10 cellular contexts compared by ENCODE assay signal in the genomic region with DNA sequence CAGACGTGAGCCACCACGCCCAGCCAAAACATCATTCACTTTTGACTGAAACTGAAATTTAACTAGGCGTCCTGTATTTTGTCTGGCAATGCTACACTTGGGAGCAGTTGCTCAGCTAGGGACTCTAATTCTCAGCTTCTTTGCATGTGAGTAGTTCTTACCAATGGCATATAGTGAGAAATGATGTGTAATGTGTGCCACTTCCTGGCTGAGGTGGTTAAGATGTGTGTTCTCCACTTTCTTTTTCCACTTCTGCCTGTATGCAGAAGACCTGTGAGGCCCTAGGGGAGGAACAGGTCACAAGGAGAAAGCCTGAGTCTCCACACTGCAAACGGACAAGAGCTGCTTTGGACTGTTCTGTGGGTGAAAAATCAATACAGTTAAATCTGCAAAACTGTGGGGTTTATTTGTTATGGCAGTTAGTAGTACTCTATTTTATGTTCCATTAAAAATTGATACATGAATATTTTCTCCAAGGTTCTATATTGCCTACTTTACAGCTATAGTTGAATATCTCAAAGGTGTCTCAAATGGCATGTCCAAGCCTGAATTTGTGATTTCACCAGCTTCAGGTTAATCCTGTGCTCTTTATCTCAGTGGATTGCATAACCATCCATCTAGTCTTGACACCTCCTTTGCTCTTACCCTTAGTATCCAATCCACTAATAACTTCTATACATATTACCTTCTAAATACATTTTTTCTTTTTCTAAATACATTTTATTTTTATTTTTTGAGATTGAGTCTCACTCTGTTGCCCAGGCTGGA. TPM values are rescaled to one million over a fixed set of nuclear protein-coding genes. Genes with fewer than 3 reads are reported as not detected.
DNase-seq lines count a peak whose midpoint lies in the region; ATAC-seq and TF ChIP-seq lines count a peak whose summit lies in the region.
"Had no signal": no experiment of that assay in that cellular context is flagged by ENCODE, and none has a peak within 500 bp of the region (broad histone marks: within the 10 kb centered on the region; RNA-seq: fewer than 3 reads in every experiment).

No MANE protein-coding gene starts in this region.

- H3K4me1 ChIP-seq in SJCRH30 (no peaks in the 10 kb centered on the region), PC-9 (replicated peaks; ENCODE audit: insufficient read depth) (no peaks in the 10 kb centered on the region)

- H3K36me3 ChIP-seq in SJCRH30 (no peaks in the 10 kb centered on the region), PC-9 (ENCODE audit: low read depth) (no peaks in the 10 kb centered on the region), brain microvascular endothelial cell (replicated peaks) (no peaks in the 10 kb centered on the region)
- H3K36me3 ChIP-seq: thoracic aorta had no signal

- H3K4me3 ChIP-seq in epithelial cell of esophagus (ENCODE audit: low read length), result no peak overlapping the region
- no peak overlapping the region for H3K4me3 ChIP-seq in SJCRH30
- H3K4me3 ChIP-seq in PC-9, result no peak overlapping the region
- no peak overlapping the region for H3K4me3 ChIP-seq in brain microvascular endothelial cell (ENCODE audit: low read depth, low read length)
- H3K4me3 ChIP-seq: thoracic aorta had no signal

- H3K9me3 ChIP-seq in SJCRH30 (replicated peaks), result no peaks in the 10 kb centered on the region
- no peaks in the 10 kb centered on the region for H3K9me3 ChIP-seq in PC-9 (ENCODE audit: insufficient read depth, low read depth)
- H3K9me3 ChIP-seq: thoracic aorta had no signal

- H4K20me1 ChIP-seq in PC-9 (ENCODE audit: insufficient read depth), result no peaks in the 10 kb centered on the region

- DNase-seq in epithelial cell of esophagus (ENCODE audit: low read depth) (peak; percentile 93), SJCRH30 (no peak), NCI-H2107 treated with DMSO at 0.1 percent for 48 hours (lab: John Stamatoyannopoulos, UW; ENCODE audit: unreplicated experiment) (no peak), PC-9 (no peak), brain microvascular endothelial cell (no peak)
- DNase-seq: NCI-H2081 treated with DMSO at 0.1 percent for 48 hours had no signal

- no peak for TF ChIP-seq CTCF in epithelial cell of esophagus (IDR thresholded peaks at IDR 0.05; ENCODE audit: insufficient read depth, low read depth, low read length, missing control alignments)
- no peak for TF ChIP-seq CTCF in PC-9 (conservative IDR thresholded peaks at IDR 0.05)
- TF ChIP-seq CTCF in brain microvascular endothelial cell (IDR thresholded peaks at IDR 0.05; ENCODE audit: low read depth, low read length, missing control alignments), result no peak

- H3K27me3 ChIP-seq in SJCRH30 (no peaks in the 10 kb centered on the region), PC-9 (ENCODE audit: insufficient read depth, low read depth) (no peaks in the 10 kb centered on the region), brain microvascular endothelial cell (replicated peaks) (no peaks in the 10 kb centered on the region)

- CTCF ChIA-PET in PC-9 (lab: Charles Lee), result no interaction called here

- intact Hi-C loops in PC-9 (cut with micrococcal nuclease; ENCODE audit: unreplicated experiment), result no loop called here

- H3K9me2 ChIP-seq in PC-9 (ENCODE audit: insufficient read depth), result no peaks in the 10 kb centered on the region

- no TSS peak for BruUV-seq in PC-9 (replicated peaks; lab: Mats Ljungman, UMichigan)

- POLR2A ChIA-PET in PC-9 (lab: Charles Lee; ENCODE audit: unreplicated experiment), result no interaction called here

- ATAC-seq in GM18868 (IDR thresholded peaks at IDR 0.05; ENCODE audit: unreplicated experiment) (peak; percentile 77), GM21515 (IDR thresholded peaks at IDR 0.05; ENCODE audit: unreplicated experiment) (peak; percentile 90), HG03175 (IDR thresholded peaks at IDR 0.05; ENCODE audit: unreplicated experiment) (peak; percentile 96)

- H3K4me2 ChIP-seq in PC-9, result no peak overlapping the region

- no peak overlapping the region for H3K27ac ChIP-seq in SJCRH30
- no peak overlapping the region for H3K27ac ChIP-seq in PC-9
- no peak overlapping the region for H3K27ac ChIP-seq in brain microvascular endothelial cell
- H3K27ac ChIP-seq: thoracic aorta had no signal

- H3F3A ChIP-seq in PC-9 (ENCODE audit: insufficient read depth, low read depth), result no peaks in the 10 kb centered on the region

- no peaks in the 10 kb centered on the region for H3K79me2 ChIP-seq in PC-9 (ENCODE audit: low read depth)

- no peak overlapping the region for H2AFZ ChIP-seq in PC-9

- in situ Hi-C loops in brain microvascular endothelial cell (cut with HindIII; ENCODE audit: low pct_ligation_motif_present, low sequenced_read_pairs), result no loop called here

RNA-seq across cellular contexts. Expression of a gene that starts 59.3 kb away (rescaled TPM):
- 43.2 and 44.8 TPM in 2 replicates for total RNA-seq in SJCRH30 (2014; rRNA removed; shearing (Covaris generic))
- 53.9 and 66.0 TPM in 2 replicates for total RNA-seq in PC-9 (2021)
